Comparison of ENCODE assay signal across 24 cellular contexts in the genomic region with DNA sequence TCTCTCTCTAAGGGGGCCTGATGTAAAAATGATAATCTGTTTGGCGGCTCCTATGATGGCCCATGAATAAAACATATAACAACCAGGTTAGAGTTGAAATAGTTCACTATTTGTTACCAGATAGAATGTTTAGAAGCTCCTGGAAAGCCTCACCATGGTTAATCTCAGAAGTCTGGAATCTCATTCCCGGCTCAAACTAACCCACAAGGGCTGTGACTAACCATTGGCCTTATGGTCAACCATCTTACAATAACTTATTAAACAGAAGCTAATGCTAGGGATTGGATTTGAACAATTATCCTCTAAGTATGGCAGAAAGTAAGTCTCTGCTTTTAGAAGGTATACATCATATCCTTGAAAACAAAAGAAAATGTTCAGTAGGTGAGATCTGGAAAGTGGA.
"Had no signal": no experiment of that assay in that cellular context is flagged by ENCODE, and none has a peak within 500 bp of the region (broad histone marks: within the 10 kb centered on the region; RNA-seq: fewer than 3 reads in every experiment).

No MANE protein-coding gene starts in this region.

- H3K9me3 ChIP-seq: heart left ventricle, prostate gland, right lobe of liver, suprapubic skin, thyroid gland had no signal

- ATAC-seq: heart left ventricle; left lobe of liver; right lobe of liver; stimulated activated effector memory CD8-positive, alpha-beta T cell treated with anti-CD3 and anti-CD28 coated beads, Interleukin-12 subunit alpha, Interleukin-12 subunit beta, amount 100 ng/mL, for 72 hours; stimulated activated naive CD8-positive, alpha-beta T cell treated with anti-CD3 and anti-CD28 coated beads, Interleukin-15, Interleukin-2, amounts not matched to agents 100 U/mL and 50 U/mL, for 24 hours had no signal

- H3K36me3 Mint-ChIP-seq: stimulated activated effector memory CD8-positive, alpha-beta T cell treated with anti-CD3 and anti-CD28 coated beads, Interleukin-12 subunit alpha, Interleukin-12 subunit beta, amount 100 ng/mL, for 72 hours; type B pancreatic cell had no signal

- H3K27ac ChIP-seq: dorsolateral prefrontal cortex, heart left ventricle, parathyroid adenoma, prostate gland, right lobe of liver, suprapubic skin, thyroid gland had no signal

- H3K79me2 ChIP-seq: parathyroid adenoma had no signal

- H3K27me3 ChIP-seq: dorsolateral prefrontal cortex, heart left ventricle, right lobe of liver, suprapubic skin, thyroid gland had no signal

- H2AFZ ChIP-seq: parathyroid adenoma had no signal

- H3K27ac Mint-ChIP-seq: nephron; stimulated activated effector memory CD8-positive, alpha-beta T cell treated with anti-CD3 and anti-CD28 coated beads, Interleukin-12 subunit alpha, Interleukin-12 subunit beta, amount 100 ng/mL, for 72 hours; type B pancreatic cell had no signal

- H3K27me3 Mint-ChIP-seq: type B pancreatic cell had no signal

- H3K4me3 ChIP-seq: dorsolateral prefrontal cortex, heart left ventricle, prostate gland, right lobe of liver, suprapubic skin, thyroid gland had no signal

- H3K36me3 ChIP-seq: heart left ventricle, prostate gland, right lobe of liver, suprapubic skin, thyroid gland had no signal

- H3K9me3 Mint-ChIP-seq: nephron, type B pancreatic cell had no signal

- H3K4me1 ChIP-seq: parathyroid adenoma, prostate gland, right lobe of liver had no signal

- H3K4me1 Mint-ChIP-seq: stimulated activated effector memory CD8-positive, alpha-beta T cell treated with anti-CD3 and anti-CD28 coated beads, Interleukin-12 subunit alpha, Interleukin-12 subunit beta, amount 100 ng/mL, for 72 hours had no signal

- FAIRE-seq: islet of Langerhans, urothelium cell line had no signal

- DNase-seq: cortex of kidney; dorsolateral prefrontal cortex; effector CD8-positive, alpha-beta T cell; foreskin melanocyte; heart left ventricle; hypothalamus; kidney glomerular epithelial cell; mammary epithelial cell; occipital lobe; retina; right lobe of liver; stimulated activated CD4-positive, alpha-beta T cell treated with anti-CD3 and anti-CD28 coated beads, Interleukin-4, amount 100 ng/mL, for 1 hour; stimulated activated CD8-positive, alpha-beta memory T cell treated with anti-CD3 and anti-CD28 coated beads, Interleukin-4, amount 100 ng/mL, for 48 hours; stimulated activated naive CD8-positive, alpha-beta T cell treated with anti-CD3 and anti-CD28 coated beads, Interleukin-15, Interleukin-2, amounts not matched to agents 100 U/mL and 50 U/mL, for 24 hours; thyroid gland had no signal

- H3K4me3 Mint-ChIP-seq: nephron; stimulated activated effector memory CD8-positive, alpha-beta T cell treated with anti-CD3 and anti-CD28 coated beads, Interleukin-12 subunit alpha, Interleukin-12 subunit beta, amount 100 ng/mL, for 72 hours; type B pancreatic cell had no signal

- H3K9ac ChIP-seq: parathyroid adenoma had no signal
